In the genomic region with DNA sequence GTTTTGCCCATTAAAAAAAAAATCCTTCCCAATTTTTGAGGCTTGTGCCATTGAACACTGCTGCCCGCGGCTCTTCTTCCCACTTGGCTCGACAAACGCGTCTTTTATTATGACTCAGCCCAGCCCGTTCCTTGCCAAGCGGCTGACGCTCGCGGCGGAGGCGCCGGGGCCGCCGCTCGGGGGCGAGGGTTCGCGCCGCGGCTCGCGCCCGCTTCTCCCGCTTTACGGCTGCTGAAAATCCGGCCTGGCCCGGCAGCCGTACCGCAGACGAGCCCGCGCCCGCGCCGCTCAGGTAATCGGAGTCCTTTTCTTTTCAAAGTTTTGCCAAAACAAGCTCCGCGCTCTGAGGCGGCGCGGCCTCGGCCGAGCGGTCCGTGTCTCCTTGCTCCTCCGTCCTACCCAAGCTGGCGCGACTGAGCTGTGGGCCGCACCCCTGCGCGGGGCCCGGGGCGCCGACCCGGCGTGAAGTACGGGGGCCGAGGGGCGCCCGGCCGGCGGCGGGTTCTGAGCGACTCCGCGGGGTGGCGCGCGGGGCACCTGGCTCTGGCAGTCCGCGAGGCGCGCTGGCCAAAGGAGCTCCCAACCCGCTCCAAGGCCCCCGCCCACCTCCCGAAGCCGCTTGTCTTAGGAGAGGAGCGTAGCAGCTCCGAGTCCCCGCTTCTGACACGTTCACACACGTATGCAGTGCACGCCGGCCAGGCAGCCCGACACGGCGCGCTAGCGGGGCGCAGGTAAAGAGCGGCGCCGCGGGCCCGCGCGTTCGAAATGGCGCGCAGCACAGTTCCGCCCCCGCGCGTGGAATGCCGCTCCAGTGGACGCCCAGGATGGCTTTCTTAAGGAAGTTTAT, we compare ENCODE assay signal across 1 cellular context.
TF ChIP-seq lines count a peak whose summit lies in the region.

No MANE protein-coding gene starts in this region.

TF ChIP-seq in HepG2, 621 proteins besides CTCF, POLR2A, EP300 and RAD21 (continued from another document and continues in another):
- TF ChIP-seq ZNF574 (CRISPR knock-in tag; IDR thresholded peaks at IDR 0.05) (peak; percentile 69), MAFK (conservative IDR thresholded peaks at IDR 0.05 in 1 of 2, IDR thresholded peaks at IDR 0.05 in 1 of 2; ENCODE audit: low read length in 2 of 2) (no peak), ZBTB1 (CRISPR knock-in tag; IDR thresholded peaks at IDR 0.05; ENCODE audit: borderline replicate concordance) (no peak), POLR2AphosphoS5 (IDR thresholded peaks at IDR 0.05; ENCODE audit: low read depth, low read length) (no peak), ZNF512B (CRISPR knock-in tag; IDR thresholded peaks at IDR 0.05; ENCODE audit: borderline replicate concordance) (0 out of 2 replicates have a peak, but pooled peaks have one; percentile 49), NFYC (CRISPR knock-in tag; IDR thresholded peaks at IDR 0.05) (no peak), ZNF740 (CRISPR knock-in tag; IDR thresholded peaks at IDR 0.05) (no peak; the same call in 1 of the 2 replicates), SKI (IDR thresholded peaks at IDR 0.05; ENCODE audit: partially characterized antibody) (no peak), PRDM15 (CRISPR knock-in tag; IDR thresholded peaks at IDR 0.05) (peak; percentile 72; the same call in 1 of the 2 replicates), ZBTB26 (CRISPR knock-in tag; IDR thresholded peaks at IDR 0.05; ENCODE audit: borderline replicate concordance) (no peak), ZNF543 (CRISPR knock-in tag; IDR thresholded peaks at IDR 0.05) (no peak), NR2C2 (CRISPR knock-in tag; IDR thresholded peaks at IDR 0.05; ENCODE audit: borderline replicate concordance) (peak; percentile 41; the same call in 1 of the 2 replicates), MEIS2 (CRISPR knock-in tag; IDR thresholded peaks at IDR 0.05) (peak; percentile 48; the same call in 1 of the 2 replicates), CSRNP1 (CRISPR knock-in tag; IDR thresholded peaks at IDR 0.05) (no peak; the same call in 1 of the 2 replicates), ZSCAN30 (CRISPR knock-in tag; IDR thresholded peaks at IDR 0.05) (no peak), HNRNPLL (IDR thresholded peaks at IDR 0.05; ENCODE audit: low read depth, low read length, poor library complexity, severe bottlenecking) (peak; percentile 75), TFDP1 (CRISPR knock-in tag; IDR thresholded peaks at IDR 0.05; ENCODE audit: borderline replicate concordance) (peak; percentile 73), KMT2B (CRISPR knock-in tag; IDR thresholded peaks at IDR 0.05) (0 out of 2 replicates have a peak, but pooled peaks have one; percentile 20), MED1 (CRISPR knock-in tag; IDR thresholded peaks at IDR 0.05) (peak; percentile 19; the same call in 1 of the 2 replicates), RNF2 (conservative IDR thresholded peaks at IDR 0.05; ENCODE audit: low read depth) (peak; percentile 74), CBX2 (IDR thresholded peaks at IDR 0.05; ENCODE audit: low read depth, low read length) (no peak), CBX2 (CRISPR knock-in tag; IDR thresholded peaks at IDR 0.05; ENCODE audit: low read depth) (no peak), ZNF274 (CRISPR knock-in tag; IDR thresholded peaks at IDR 0.05) (peak; percentile 32; the same call in 1 of the 2 replicates), ZNF549 (CRISPR knock-in tag; IDR thresholded peaks at IDR 0.05) (0 out of 2 replicates have a peak, but pooled peaks have one; percentile 71), FOXK1 (CRISPR knock-in tag; IDR thresholded peaks at IDR 0.05; ENCODE audit: borderline replicate concordance, low read depth) (no peak), SP4 (CRISPR knock-in tag; IDR thresholded peaks at IDR 0.05) (0 out of 2 replicates have a peak, but pooled peaks have one; percentile 17), MTF2 (CRISPR knock-in tag; IDR thresholded peaks at IDR 0.05; ENCODE audit: borderline replicate concordance) (no peak), PCBP1 (IDR thresholded peaks at IDR 0.05; ENCODE audit: borderline replicate concordance, low read depth, low read length) (no peak)
- TF ChIP-seq, protein P1, sequence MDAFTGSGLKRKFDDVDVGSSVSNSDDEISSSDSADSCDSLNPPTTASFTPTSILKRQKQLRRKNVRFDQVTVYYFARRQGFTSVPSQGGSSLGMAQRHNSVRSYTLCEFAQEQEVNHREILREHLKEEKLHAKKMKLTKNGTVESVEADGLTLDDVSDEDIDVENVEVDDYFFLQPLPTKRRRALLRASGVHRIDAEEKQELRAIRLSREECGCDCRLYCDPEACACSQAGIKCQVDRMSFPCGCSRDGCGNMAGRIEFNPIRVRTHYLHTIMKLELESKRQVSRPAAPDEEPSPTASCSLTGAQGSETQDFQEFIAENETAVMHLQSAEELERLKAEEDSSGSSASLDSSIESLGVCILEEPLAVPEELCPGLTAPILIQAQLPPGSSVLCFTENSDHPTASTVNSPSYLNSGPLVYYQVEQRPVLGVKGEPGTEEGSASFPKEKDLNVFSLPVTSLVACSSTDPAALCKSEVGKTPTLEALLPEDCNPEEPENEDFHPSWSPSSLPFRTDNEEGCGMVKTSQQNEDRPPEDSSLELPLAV (CRISPR knock-in tag; conservative IDR thresholded peaks at IDR 0.05; ENCODE audit: low read depth), result no peak
